In the genomic region with DNA sequence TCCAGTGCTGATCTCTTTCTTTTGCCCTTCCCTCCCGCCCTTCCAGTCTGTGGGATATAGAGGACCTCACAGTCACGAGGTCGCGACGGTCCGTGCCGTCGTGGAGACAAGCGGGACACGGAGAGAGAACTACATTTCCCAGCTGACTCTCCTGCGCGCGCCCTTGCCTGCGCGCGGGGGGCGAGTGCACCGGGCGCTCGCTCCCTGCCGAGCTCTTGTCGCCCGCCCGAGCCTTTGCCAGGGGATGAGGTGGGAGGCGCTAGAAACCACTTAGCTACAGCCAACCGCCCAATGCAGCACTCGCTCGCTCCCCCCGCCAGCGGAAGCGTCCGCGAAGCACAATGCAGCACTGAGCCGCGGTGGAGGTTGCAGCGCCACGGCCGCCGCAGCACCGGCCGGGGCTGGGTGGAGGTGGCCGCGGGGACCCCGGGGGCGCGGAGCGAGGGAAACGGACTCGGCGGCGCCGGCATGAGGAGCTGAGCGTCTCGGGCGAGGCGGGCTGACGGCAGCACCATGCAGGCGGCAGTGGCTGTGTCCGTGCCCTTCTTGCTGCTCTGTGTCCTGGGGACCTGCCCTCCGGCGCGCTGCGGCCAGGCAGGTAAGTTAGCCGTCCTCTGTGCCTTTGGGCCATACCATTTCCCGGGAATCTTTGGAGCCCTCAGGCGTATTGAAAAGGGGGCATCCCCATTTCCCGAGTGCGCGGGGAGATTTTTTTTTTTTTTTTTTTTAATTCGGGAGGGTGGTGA, we compare ENCODE assay signal across 8 cellular contexts. TPM values are rescaled to one million over a fixed set of nuclear protein-coding genes. Genes with fewer than 3 reads are reported as not detected.
DNase-seq lines count a peak whose midpoint lies in the region; ATAC-seq and TF ChIP-seq lines count a peak whose summit lies in the region.

A gene with protein sequence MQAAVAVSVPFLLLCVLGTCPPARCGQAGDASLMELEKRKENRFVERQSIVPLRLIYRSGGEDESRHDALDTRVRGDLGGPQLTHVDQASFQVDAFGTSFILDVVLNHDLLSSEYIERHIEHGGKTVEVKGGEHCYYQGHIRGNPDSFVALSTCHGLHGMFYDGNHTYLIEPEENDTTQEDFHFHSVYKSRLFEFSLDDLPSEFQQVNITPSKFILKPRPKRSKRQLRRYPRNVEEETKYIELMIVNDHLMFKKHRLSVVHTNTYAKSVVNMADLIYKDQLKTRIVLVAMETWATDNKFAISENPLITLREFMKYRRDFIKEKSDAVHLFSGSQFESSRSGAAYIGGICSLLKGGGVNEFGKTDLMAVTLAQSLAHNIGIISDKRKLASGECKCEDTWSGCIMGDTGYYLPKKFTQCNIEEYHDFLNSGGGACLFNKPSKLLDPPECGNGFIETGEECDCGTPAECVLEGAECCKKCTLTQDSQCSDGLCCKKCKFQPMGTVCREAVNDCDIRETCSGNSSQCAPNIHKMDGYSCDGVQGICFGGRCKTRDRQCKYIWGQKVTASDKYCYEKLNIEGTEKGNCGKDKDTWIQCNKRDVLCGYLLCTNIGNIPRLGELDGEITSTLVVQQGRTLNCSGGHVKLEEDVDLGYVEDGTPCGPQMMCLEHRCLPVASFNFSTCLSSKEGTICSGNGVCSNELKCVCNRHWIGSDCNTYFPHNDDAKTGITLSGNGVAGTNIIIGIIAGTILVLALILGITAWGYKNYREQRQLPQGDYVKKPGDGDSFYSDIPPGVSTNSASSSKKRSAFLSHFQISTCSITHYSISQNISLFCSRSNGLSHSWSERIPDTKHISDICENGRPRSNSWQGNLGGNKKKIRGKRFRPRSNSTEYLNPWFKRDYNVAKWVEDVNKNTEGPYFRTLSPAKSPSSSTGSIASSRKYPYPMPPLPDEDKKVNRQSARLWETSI (plus strand): TSS at position 299 of the 746 bp plus-strand sequence. CDS start 215 bp downstream, at position 514.

- DNase-seq in GF-D8 (lab: John Stamatoyannopoulos, UW) (peak; percentile 86), HCEC 1CT (peak; percentile 79), MG63 (peak; percentile 78), SIG-M5 (lab: John Stamatoyannopoulos, UW) (peak; percentile 5), non-pigmented ciliary epithelial cell (ENCODE audit: low read depth) (peak; percentile 41), superior temporal gyrus (ENCODE audit: extremely low spot score) (peak; percentile 96)
- DNase-seq in activated naive CD4-positive, alpha-beta T cell (lab: John Stamatoyannopoulos, UW): peak in 3 of 4 experiments; percentile 28 to 67 (median 54)

- peak in 1 of 4 experiments; percentile 26 for TF ChIP-seq CTCF in gastroesophageal sphincter (IDR thresholded peaks at IDR 0.05)

- peaks cover 0 to 14% (median 7%) of the 10 kb centered on the region in 3 donors for H3K4me1 ChIP-seq in gastroesophageal sphincter

- peak; percentile 94 for ATAC-seq in gastroesophageal sphincter

- 0% methylated on average over 9 of the region's 70 CpGs; no CpG with 5 or more reads in 1 of the 2 donors for WGBS in gastroesophageal sphincter (ENCODE audit: low coverage in 1 of 2), 2 donors

- H3K27me3 ChIP-seq in MG63 (peaks cover 4% of the 10 kb centered on the region; the same call in 1 of the 2 replicates), gastroesophageal sphincter (no peaks in the 10 kb centered on the region)

- H3K36me3 ChIP-seq in MG63 (no peaks in the 10 kb centered on the region), gastroesophageal sphincter (no peaks in the 10 kb centered on the region)

- no peak for TF ChIP-seq EP300 in gastroesophageal sphincter (IDR thresholded peaks at IDR 0.05)

- no peaks in the 10 kb centered on the region for H3K9me3 ChIP-seq in MG63
- H3K9me3 ChIP-seq in gastroesophageal sphincter: no peaks in the 10 kb centered on the region

- peak within 1 kb of the TSS in 1 of 4 donors; percentile 62 for H3K27ac ChIP-seq in gastroesophageal sphincter

- TF ChIP-seq POLR2A in gastroesophageal sphincter (IDR thresholded peaks at IDR 0.05): no peak

- peak within 1 kb of the TSS; percentile 46 for H3K4me3 ChIP-seq in MG63
- peak within 1 kb of the TSS; percentile 38 to 73 for H3K4me3 ChIP-seq in gastroesophageal sphincter

RNA-seq across cellular contexts. Expression of the gene that starts here (rescaled TPM):
- not detected in 2 replicates for total RNA-seq in MG63 (2014; rRNA removed; shearing (Covaris generic); ENCODE audit: low replicate concordance)
- total RNA-seq in gastroesophageal sphincter: 1 to 10 TPM; 1.1 to 3.6 (median 1.7) TPM

Comparison
In these comparisons a context has a peak if more than half of its experiments do, and no peak if none do; other contexts are left out.
1. Peak in DNase-seq and H3K4me3 ChIP-seq in MG63; RNA of the gene not detected or under 1 TPM.
2. DNase-seq: peak in every context shown above with its lines; median percentile 96 in superior temporal gyrus; 86 in GF-D8; 79 in HCEC 1CT; 78 in MG63; 54 in activated naive CD4-positive, alpha-beta T cell; 41 in non-pigmented ciliary epithelial cell; 5 in SIG-M5.